ENCODE assay signal across 23 cellular contexts in genomic region chr10:98994030-98994429, GRCh38.
"Had no signal": no experiment of that assay in that cellular context is flagged by ENCODE, and none has a peak within 500 bp of the region (broad histone marks: within the 10 kb centered on the region; RNA-seq: fewer than 3 reads in every experiment).

No MANE protein-coding gene starts in this region.

- H3K9me3 Mint-ChIP-seq: activated naive CD4-positive, alpha-beta T cell treated with anti-CD3 and anti-CD28 coated beads, Interleukin-2, amount 10 ng/mL, durations not matched to agents 7 days and 5 days; activated naive CD8-positive, alpha-beta T cell treated with anti-CD3 and anti-CD28 coated beads, Interleukin-2, amount 10 ng/mL, durations not matched to agents 7 days and 5 days; activated T-helper 1 cell treated with anti-CD3 and anti-CD28 coated beads, Interleukin-12 subunit alpha, Interleukin-12 subunit beta, Interleukin-2, Interleukin-4 antibody, amounts not matched to agents 30 ng/mL and 10 ng/mL and 1 ng/mL, durations not matched to agents 14 hours and 24 hours and 36 hours; neural progenitor cell; stimulated activated naive B cell treated with anti-CD40 and anti-IgM and Interleukin-4, amounts not matched to agents 10 μg/mL and 1 μg/mL and 100 μg/mL, for 72 hours had no signal

- H3K27ac Mint-ChIP-seq: activated naive CD4-positive, alpha-beta T cell treated with anti-CD3 and anti-CD28 coated beads, Interleukin-2, amount 10 ng/mL, durations not matched to agents 7 days and 5 days; activated naive CD8-positive, alpha-beta T cell treated with anti-CD3 and anti-CD28 coated beads, Interleukin-2, amount 10 ng/mL, durations not matched to agents 7 days and 5 days; activated T-helper 1 cell treated with anti-CD3 and anti-CD28 coated beads, Interleukin-12 subunit alpha, Interleukin-12 subunit beta, Interleukin-2, Interleukin-4 antibody, amounts not matched to agents 30 ng/mL and 10 ng/mL and 1 ng/mL, durations not matched to agents 14 hours and 24 hours and 36 hours; natural killer cell; neural progenitor cell; stimulated activated naive B cell treated with anti-CD40 and anti-IgM and Interleukin-4, amounts not matched to agents 10 μg/mL and 1 μg/mL and 100 μg/mL, for 72 hours had no signal

- DNase-seq: activated CD4-positive, alpha-beta T cell treated with anti-CD3 and anti-CD28 coated beads for 48 hours; activated CD4-positive, alpha-beta T cell treated with anti-CD3 and anti-CD28 coated beads, Interleukin-2, amount 50 U/mL, for 48 hours; activated CD8-positive, alpha-beta memory T cell treated with anti-CD3 and anti-CD28 coated beads for 24 hours; activated gamma-delta T cell; activated naive CD4-positive, alpha-beta T cell treated with anti-CD3 and anti-CD28 coated beads, Interleukin-2, amount 10 ng/mL, durations not matched to agents 7 days and 5 days; activated naive CD8-positive, alpha-beta T cell treated with anti-CD3 and anti-CD28 coated beads, Interleukin-2, amount 10 ng/mL, durations not matched to agents 7 days and 5 days; amniotic stem cell; brain microvascular endothelial cell; dorsolateral prefrontal cortex; effector memory CD4-positive, alpha-beta T cell; left lung; lower lobe of right lung; mesenchymal stem cell; natural killer cell; stimulated activated CD4-positive, alpha-beta T cell treated with anti-CD3 and anti-CD28 coated beads, Interleukin-1b, Interleukin-23, amount 100 ng/mL, for 48 hours; stimulated activated CD4-positive, alpha-beta T cell treated with anti-CD3 and anti-CD28 coated beads, Interleukin-4, amount 100 ng/mL, for 4 hours; stimulated activated CD8-positive, alpha-beta memory T cell treated with anti-CD3 and anti-CD28 coated beads, Interleukin-4, amount 100 ng/mL, for 48 hours; stimulated activated naive B cell treated with anti-CD40 and anti-IgM and Interleukin-4, amounts not matched to agents 10 μg/mL and 1 μg/mL and 100 μg/mL, for 72 hours; T1000; WERI-Rb-1 had no signal

- H3K4me1 Mint-ChIP-seq: activated naive CD4-positive, alpha-beta T cell treated with anti-CD3 and anti-CD28 coated beads, Interleukin-2, amount 10 ng/mL, durations not matched to agents 7 days and 5 days; activated naive CD8-positive, alpha-beta T cell treated with anti-CD3 and anti-CD28 coated beads, Interleukin-2, amount 10 ng/mL, durations not matched to agents 7 days and 5 days; natural killer cell; neural progenitor cell; stimulated activated naive B cell treated with anti-CD40 and anti-IgM and Interleukin-4, amounts not matched to agents 10 μg/mL and 1 μg/mL and 100 μg/mL, for 72 hours had no signal

- ATAC-seq: activated CD4-positive, CD25-positive, alpha-beta regulatory T cell treated with anti-CD3 and anti-CD28 coated beads, Interleukin-2, amount 50 U/mL, for 24 hours; left lung; lower lobe of right lung; natural killer cell had no signal

- H3K27me3 Mint-ChIP-seq: activated naive CD4-positive, alpha-beta T cell treated with anti-CD3 and anti-CD28 coated beads, Interleukin-2, amount 10 ng/mL, durations not matched to agents 7 days and 5 days; activated naive CD8-positive, alpha-beta T cell treated with anti-CD3 and anti-CD28 coated beads, Interleukin-2, amount 10 ng/mL, durations not matched to agents 7 days and 5 days had no signal

- H3K4me3 Mint-ChIP-seq: activated naive CD4-positive, alpha-beta T cell treated with anti-CD3 and anti-CD28 coated beads, Interleukin-2, amount 10 ng/mL, durations not matched to agents 7 days and 5 days; activated naive CD8-positive, alpha-beta T cell treated with anti-CD3 and anti-CD28 coated beads, Interleukin-2, amount 10 ng/mL, durations not matched to agents 7 days and 5 days; activated T-helper 1 cell treated with anti-CD3 and anti-CD28 coated beads, Interleukin-12 subunit alpha, Interleukin-12 subunit beta, Interleukin-2, Interleukin-4 antibody, amounts not matched to agents 30 ng/mL and 10 ng/mL and 1 ng/mL, durations not matched to agents 14 hours and 24 hours and 36 hours; natural killer cell; neural progenitor cell; stimulated activated naive B cell treated with anti-CD40 and anti-IgM and Interleukin-4, amounts not matched to agents 10 μg/mL and 1 μg/mL and 100 μg/mL, for 72 hours had no signal
